6 cellular contexts compared by ENCODE assay signal in genomic region chr21:5221458-5222050, GRCh38.
DNase-seq lines count a peak whose midpoint lies in the region; ATAC-seq and TF ChIP-seq lines count a peak whose summit lies in the region.
"Not testable (repeated sequence)": the region's sequence is repeated elsewhere in the genome, so short reads cannot be mapped to it uniquely, and the experiment has no call there.

No MANE protein-coding gene starts in this region.

- H3K27me3 Mint-ChIP-seq in GM23338 (ENCODE audit: insufficient read depth, low read depth, poor library complexity); chondrocyte (ENCODE audit: low read depth): not testable (repeated sequence)

- not testable (repeated sequence) for H4K8ac ChIP-seq in mesendoderm (ENCODE audit: low read depth, low read length)

- H3K79me1 ChIP-seq in mesendoderm (ENCODE audit: low read length) = not testable (repeated sequence)

- H3K27me3 ChIP-seq in DND-41 (ENCODE audit: insufficient read depth, low read length, poor library complexity); GM23338 (ENCODE audit: insufficient read depth); HUES48 (ENCODE audit: control insufficient read depth, insufficient read depth, low read length); MG63; mesendoderm (ENCODE audit: insufficient read depth, low read length, poor library complexity): not testable (repeated sequence)

- H3K4me3 Mint-ChIP-seq in GM23338; chondrocyte (ENCODE audit: unreplicated experiment): not testable (repeated sequence)

- H3K9me2 ChIP-seq in GM23338 (ENCODE audit: insufficient read depth) = not testable (repeated sequence)

- peaks cover 71% of the 10 kb centered on the region for H3K36me3 Mint-ChIP-seq in GM23338 (ENCODE audit: low read depth)
- H3K36me3 Mint-ChIP-seq in chondrocyte (ENCODE audit: low read depth) = not testable (repeated sequence)

- H3K9me3 ChIP-seq in DND-41 (ENCODE audit: insufficient read depth, low read length, severe bottlenecking); MG63: not testable (repeated sequence)
- H3K9me3 ChIP-seq in HUES48 (ENCODE audit: control insufficient read depth, insufficient read depth, low read length) = peaks cover 87% of the 10 kb centered on the region

- H3K79me2 ChIP-seq in DND-41 (ENCODE audit: insufficient read depth, low read length); GM23338 (replicated peaks; ENCODE audit: insufficient read depth); mesendoderm (ENCODE audit: control insufficient read depth, insufficient read depth, low read length): not testable (repeated sequence)

- H3K4me1 Mint-ChIP-seq in GM23338; chondrocyte (ENCODE audit: low read depth): not testable (repeated sequence)

- H2BK5ac ChIP-seq in mesendoderm (ENCODE audit: low read length) = not testable (repeated sequence)

- H3K4me1 ChIP-seq in DND-41 (ENCODE audit: insufficient read depth, low read length) = peaks cover 11% of the 10 kb centered on the region
- not testable (repeated sequence) for H3K4me1 ChIP-seq in GM23338 (ENCODE audit: insufficient read depth); HUES48 (ENCODE audit: control insufficient read depth, insufficient read depth, low read length); mesendoderm (ENCODE audit: control insufficient read depth, low read depth, low read length)

- not testable (repeated sequence) for DNase-seq in DND-41; GM23338 (ENCODE audit: low spot score); mesendoderm
- DNase-seq in MG63 (peak; percentile 65), chondrocyte (ENCODE audit: low spot score) (peak; percentile 67)

- H3K9ac ChIP-seq in DND-41 (ENCODE audit: low read depth, low read length); HUES48 (ENCODE audit: low read depth, low read length); mesendoderm (ENCODE audit: low read length): not testable (repeated sequence)

- H4K20me1 ChIP-seq in DND-41 (ENCODE audit: insufficient read depth, low read length); GM23338 (replicated peaks; ENCODE audit: insufficient read depth): not testable (repeated sequence)

- H3K36me3 ChIP-seq in DND-41 (ENCODE audit: insufficient read depth, low read length); HUES48 (ENCODE audit: control insufficient read depth, insufficient read depth, low read length); MG63; mesendoderm (ENCODE audit: control insufficient read depth, insufficient read depth, low read length): not testable (repeated sequence)
- H3K36me3 ChIP-seq in GM23338 (ENCODE audit: insufficient read depth) = peaks cover 22% of the 10 kb centered on the region

- H3K27ac Mint-ChIP-seq in GM23338; chondrocyte (ENCODE audit: unreplicated experiment): not testable (repeated sequence)

- H3K9me3 Mint-ChIP-seq in GM23338 (peaks cover 96% of the 10 kb centered on the region), chondrocyte (ENCODE audit: low read depth) (peaks cover 81% of the 10 kb centered on the region)

- H3K4ac ChIP-seq in mesendoderm (ENCODE audit: low read depth, low read length) = not testable (repeated sequence)

- H3F3A ChIP-seq in GM23338 (replicated peaks; ENCODE audit: low read depth) = not testable (repeated sequence)

- H3K18ac ChIP-seq in mesendoderm (ENCODE audit: low read length) = not testable (repeated sequence)

- not testable (repeated sequence) for H2AK5ac ChIP-seq in mesendoderm (ENCODE audit: low read length)

- not testable (repeated sequence) for H3K56ac ChIP-seq in mesendoderm (ENCODE audit: low read length)

- WGBS in mesendoderm (ENCODE audit: extremely low coverage, insufficient coverage, low lambda C conversion rate) = no CpG with 5 or more reads among the region's 4 CpGs

- H3K4me3 ChIP-seq in DND-41 (ENCODE audit: low read depth in 1 of 2, low read length in 2 of 2); MG63: not testable (repeated sequence)
- H3K4me3 ChIP-seq in GM23338 = peak overlapping the region; percentile 8; the same call in 1 of the 2 replicates
- H3K4me3 ChIP-seq in HUES48 (ENCODE audit: low read depth, low read length) = 0 out of 2 replicates have a peak overlapping the region, but pooled peaks have one; percentile 3
- peak overlapping the region; percentile 15 for H3K4me3 ChIP-seq in mesendoderm (ENCODE audit: low read length)

- ATAC-seq in DND-41 (ENCODE audit: insufficient read depth, low read depth); GM23338: not testable (repeated sequence)

- H3K27ac ChIP-seq in DND-41 (ENCODE audit: low read length) = peak overlapping the region; percentile 18; the same call in 1 of the 2 replicates
- not testable (repeated sequence) for H3K27ac ChIP-seq in GM23338 (ENCODE audit: low read depth); HUES48 (ENCODE audit: low read depth, low read length); mesendoderm (ENCODE audit: low read depth, low read length)

- H3K23ac ChIP-seq in mesendoderm (ENCODE audit: low read length) = not testable (repeated sequence)

- not testable (repeated sequence) for H2BK120ac ChIP-seq in mesendoderm (ENCODE audit: low read depth, low read length)

- not testable (repeated sequence) for H2BK15ac ChIP-seq in mesendoderm (replicated peaks; ENCODE audit: low read depth)

- H4K5ac ChIP-seq in mesendoderm (ENCODE audit: low read length) = not testable (repeated sequence)

- H3K4me2 ChIP-seq in DND-41 (ENCODE audit: insufficient read depth, low read length); GM23338; mesendoderm (ENCODE audit: low read length): not testable (repeated sequence)

- H2AFZ ChIP-seq in DND-41 (ENCODE audit: low read depth, low read length); GM23338: not testable (repeated sequence)

- not testable (repeated sequence) for TF ChIP-seq CTCF in DND-41 (IDR thresholded peaks at IDR 0.05; ENCODE audit: borderline replicate concordance, extremely low read depth, low read length, poor library complexity, severe bottlenecking); GM23338 (conservative IDR thresholded peaks at IDR 0.05; ENCODE audit: low read depth in 2 of 2); chondrocyte (IDR thresholded peaks at IDR 0.05)
